ENCODE assay signal across 12 cellular contexts in the genomic region with DNA sequence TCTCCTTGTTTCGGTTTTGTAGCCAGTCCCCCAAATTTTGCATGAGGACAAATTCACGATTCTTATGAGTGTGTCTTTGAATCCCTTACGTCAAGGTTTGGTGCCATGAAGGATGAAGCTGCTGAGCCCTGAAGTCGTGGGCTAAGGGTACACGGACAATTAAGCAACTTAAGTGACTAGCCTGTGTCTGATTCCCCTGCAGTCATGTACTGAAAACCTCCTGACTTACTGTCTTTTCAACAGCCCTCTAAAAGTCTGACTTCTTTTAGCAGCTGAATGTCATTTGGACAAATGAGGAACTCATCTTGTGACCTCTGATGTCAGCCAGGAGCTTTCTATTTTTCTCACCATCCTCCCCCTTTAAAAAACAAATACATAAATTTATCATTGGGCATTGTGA. TPM values are rescaled to one million over a fixed set of nuclear protein-coding genes. Genes with fewer than 3 reads are reported as not detected.
A peak's percentile ranks its signal among the peaks of the same experiment; 100 is the strongest.
DNase-seq lines count a peak whose midpoint lies in the region; ATAC-seq and TF ChIP-seq lines count a peak whose summit lies in the region.
"Had no signal": no experiment of that assay in that cellular context is flagged by ENCODE, and none has a peak within 500 bp of the region (broad histone marks: within the 10 kb centered on the region; RNA-seq: fewer than 3 reads in every experiment).

No MANE protein-coding gene starts in this region.

- POLR2A ChIA-PET in CD4-positive, alpha-beta T cell (lab: Charles Lee): interaction anchor here (1.0 to 3.0 kb wide), 8 partner anchors 12 to 238 kb away, joined by 3 to 43 read pairs (median 12); no protein-coding TSS in a partner anchor

- H3K4me1 ChIP-seq in Karpas-422 (ENCODE audit: low read length): peaks cover 5% of the 10 kb centered on the region; the same call in 1 of the 2 replicates
- H3K4me1 ChIP-seq in rectal smooth muscle tissue (ENCODE audit: control insufficient read depth, insufficient read depth, low read length): peaks cover 35% of the 10 kb centered on the region
- H3K4me1 ChIP-seq in lower lobe of right lung: peaks cover 22% of the 10 kb centered on the region
- H3K4me1 ChIP-seq: pancreas had no signal

- no peak for ATAC-seq in CD4-positive, alpha-beta T cell (ENCODE audit: poor library complexity)
- ATAC-seq in lower lobe of right lung (no peak), HG02981 (IDR thresholded peaks at IDR 0.05; ENCODE audit: unreplicated experiment) (no peak)

- intact Hi-C loops in CD4-positive, alpha-beta T cell (cut with DNase I, micrococcal nuclease): loop anchor here in 1 of 2 experiments (10.0 kb wide), 1 partner anchor 609 kb away; a partner anchor contains a TSS
- intact Hi-C loops in lower lobe of right lung (cut with DNase I): no loop called here

- H3K27me3 Mint-ChIP-seq in CD4-positive, alpha-beta T cell: no peaks in the 10 kb centered on the region
- H3K27me3 Mint-ChIP-seq in chondrocyte (ENCODE audit: low read depth): no peaks in the 10 kb centered on the region

- no peak for TF ChIP-seq CTCF in CD4-positive, alpha-beta T cell (IDR thresholded peaks at IDR 0.05)
- TF ChIP-seq CTCF in chondrocyte (IDR thresholded peaks at IDR 0.05) (no peak), lower lobe of right lung (IDR thresholded peaks at IDR 0.05) (no peak)

- no peaks in the 10 kb centered on the region for H3K9me3 ChIP-seq in CD4-positive, alpha-beta T cell (ENCODE audit: control insufficient read depth, low read length)
- no peaks in the 10 kb centered on the region for H3K9me3 ChIP-seq in Karpas-422 (ENCODE audit: low read length)
- no peaks in the 10 kb centered on the region for H3K9me3 ChIP-seq in lower lobe of right lung
- H3K9me3 ChIP-seq: pancreas had no signal

- H3K36me3 Mint-ChIP-seq in CD4-positive, alpha-beta T cell (ENCODE audit: low read depth): no peaks in the 10 kb centered on the region
- H3K36me3 Mint-ChIP-seq in chondrocyte (ENCODE audit: low read depth): peaks cover 19% of the 10 kb centered on the region

- no peak overlapping the region for H3K4me3 ChIP-seq in Karpas-422 (ENCODE audit: low read length)
- no peak overlapping the region for H3K4me3 ChIP-seq in rectal smooth muscle tissue (ENCODE audit: low read length)
- no peak overlapping the region for H3K4me3 ChIP-seq in lower lobe of right lung
- H3K4me3 ChIP-seq: pancreas had no signal

- no peaks in the 10 kb centered on the region for H3K79me2 ChIP-seq in Karpas-422 (ENCODE audit: low read length)

- H4K20me1 ChIP-seq in Karpas-422 (ENCODE audit: insufficient read depth, low read depth, low read length): no peaks in the 10 kb centered on the region

- CTCF ChIA-PET in CD4-positive, alpha-beta T cell (lab: Charles Lee): interaction anchor here (1.5 kb wide), 2 partner anchors 11 to 34 kb away, joined by 4 to 5 read pairs; no protein-coding TSS in a partner anchor

- no peak overlapping the region for H3K9ac ChIP-seq in Karpas-422 (ENCODE audit: low read length)
- H3K9ac ChIP-seq in rectal smooth muscle tissue (ENCODE audit: low read length): no peak overlapping the region

- H3K27ac Mint-ChIP-seq in CD4-positive, alpha-beta T cell: peak overlapping the region; percentile 86
- H3K27ac Mint-ChIP-seq in chondrocyte (ENCODE audit: unreplicated experiment): peak overlapping the region; percentile 68

- no peak overlapping the region for H3K4me3 Mint-ChIP-seq in CD4-positive, alpha-beta T cell
- no peak overlapping the region for H3K4me3 Mint-ChIP-seq in chondrocyte (ENCODE audit: unreplicated experiment)
- H3K4me3 Mint-ChIP-seq: endodermal cell had no signal

- H3K27me3 ChIP-seq in CD4-positive, alpha-beta T cell (ENCODE audit: control insufficient read depth, insufficient read depth, low read length): no peaks in the 10 kb centered on the region
- H3K27me3 ChIP-seq in Karpas-422 (ENCODE audit: low read length) (no peaks in the 10 kb centered on the region), rectal smooth muscle tissue (ENCODE audit: control insufficient read depth, insufficient read depth, low read length) (no peaks in the 10 kb centered on the region), lower lobe of right lung (ENCODE audit: low read depth) (no peaks in the 10 kb centered on the region)
- H3K27me3 ChIP-seq: pancreas had no signal

- H3K36me3 ChIP-seq in Karpas-422 (ENCODE audit: insufficient read depth, low read length) (no peaks in the 10 kb centered on the region; the same call in 1 of the 2 replicates), rectal smooth muscle tissue (ENCODE audit: control insufficient read depth, insufficient read depth, low read length) (no peaks in the 10 kb centered on the region), lower lobe of right lung (no peaks in the 10 kb centered on the region)
- H3K36me3 ChIP-seq: pancreas, WERI-Rb-1 had no signal

- H3K9me3 Mint-ChIP-seq in CD4-positive, alpha-beta T cell: no peaks in the 10 kb centered on the region
- H3K9me3 Mint-ChIP-seq in chondrocyte (ENCODE audit: low read depth): no peaks in the 10 kb centered on the region
- H3K9me3 Mint-ChIP-seq: endodermal cell had no signal

- H3K4me1 Mint-ChIP-seq in CD4-positive, alpha-beta T cell (ENCODE audit: low read depth): peaks cover 68% of the 10 kb centered on the region
- H3K4me1 Mint-ChIP-seq in chondrocyte (ENCODE audit: low read depth): peaks cover 72% of the 10 kb centered on the region

- H2AFZ ChIP-seq in Karpas-422 (ENCODE audit: low read length): no peak overlapping the region

- peak overlapping the region; percentile 23 for H3K4me2 ChIP-seq in Karpas-422 (ENCODE audit: low read depth, low read length, poor library complexity, severe bottlenecking)

- H3K27ac ChIP-seq in CD4-positive, alpha-beta T cell (ENCODE audit: low read depth, low read length): peak overlapping the region; percentile 71
- H3K27ac ChIP-seq in Karpas-422 (ENCODE audit: low read length) (no peak overlapping the region), rectal smooth muscle tissue (ENCODE audit: low read depth, low read length) (peak overlapping the region; percentile 33), lower lobe of right lung (no peak overlapping the region)
- H3K27ac ChIP-seq: WERI-Rb-1 had no signal

- no peak for DNase-seq in CD4-positive, alpha-beta T cell
- no peak for DNase-seq in Karpas-422
- no peak for DNase-seq in chondrocyte (ENCODE audit: low spot score)
- DNase-seq in lower lobe of right lung: no peak
- no peak for DNase-seq in SHP77 (lab: John Stamatoyannopoulos, UW)
- no peak for DNase-seq in NCI-H2171 (lab: John Stamatoyannopoulos, UW)
- DNase-seq: endodermal cell, NCI-H526 treated with DMSO at 0.1 percent for 48 hours, pancreas, WERI-Rb-1 had no signal

- no peaks in the 10 kb centered on the region for H3K9me2 ChIP-seq in Karpas-422 (replicated peaks; ENCODE audit: insufficient read depth, low read length)

RNA-seq across cellular contexts. Expression of a gene that starts 27.1 kb away (rescaled TPM):
- total RNA-seq in CD4-positive, alpha-beta T cell: not detected
- not detected in 2 replicates for total RNA-seq in Karpas-422 (2014; rRNA removed; shearing (Covaris generic); ENCODE audit: low replicate concordance)
- total RNA-seq in chondrocyte: not detected in 3 replicates
- not detected for total RNA-seq in lower lobe of right lung
- total RNA-seq: endodermal cell, pancreas had no signal

RNA-seq across cellular contexts. Expression of a gene that starts 50.5 kb away (rescaled TPM):
- total RNA-seq in CD4-positive, alpha-beta T cell: 10 to 100 TPM; 23.7 to 27.1 TPM
- total RNA-seq in Karpas-422 (2014; rRNA removed; shearing (Covaris generic); ENCODE audit: low replicate concordance): 14.5 and 24.7 TPM in 2 replicates
- total RNA-seq in chondrocyte (20.9 to 22.0 TPM (median 21.7 TPM) in 3 replicates), lower lobe of right lung (22.8 TPM)

Comparison
In these comparisons a context has a peak if more than half of its experiments do, and no peak if none do; other contexts are left out.
1. H3K27ac ChIP-seq: peak in CD4-positive, alpha-beta T cell (single experiment) and rectal smooth muscle tissue (single experiment); none in Karpas-422 (single experiment) and lower lobe of right lung (single experiment).